16 cellular contexts compared by ENCODE assay signal in the genomic region with DNA sequence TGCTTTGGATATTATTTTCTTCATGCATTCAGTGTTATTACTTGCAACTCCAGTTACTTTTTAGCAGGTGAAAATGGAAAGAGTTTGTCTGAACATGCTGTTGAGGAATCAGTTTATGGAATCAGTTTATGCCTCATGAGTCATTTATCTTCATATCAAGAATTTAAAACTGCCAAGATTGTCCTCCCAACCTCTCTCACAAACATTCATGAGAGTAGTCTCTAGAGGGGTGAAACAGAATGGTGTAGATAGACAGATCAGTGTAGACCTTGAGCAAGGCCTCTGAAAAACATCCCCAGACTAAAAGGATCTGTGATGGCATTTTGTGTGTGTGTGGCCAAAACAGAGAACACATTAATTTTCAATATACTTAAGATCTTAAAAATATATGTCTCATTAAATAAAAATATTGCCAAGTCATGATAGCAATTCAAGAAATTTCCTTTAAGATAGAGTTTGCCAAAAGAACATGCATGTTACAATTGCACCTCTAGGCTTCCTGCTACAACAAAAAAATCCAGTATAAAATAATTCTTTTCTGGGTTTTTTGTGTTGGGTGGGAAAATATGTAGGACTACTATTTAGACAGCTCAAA. TPM values are rescaled to one million over a fixed set of nuclear protein-coding genes. Genes with fewer than 3 reads are reported as not detected.
DNase-seq lines count a peak whose midpoint lies in the region; ATAC-seq and TF ChIP-seq lines count a peak whose summit lies in the region.
"Had no signal": no experiment of that assay in that cellular context is flagged by ENCODE, and none has a peak within 500 bp of the region (broad histone marks: within the 10 kb centered on the region; RNA-seq: fewer than 3 reads in every experiment).

No MANE protein-coding gene starts in this region.

- H3K9me2 ChIP-seq in PC-9 (ENCODE audit: insufficient read depth) = no peaks in the 10 kb centered on the region

- no peak overlapping the region for H4K5ac ChIP-seq in H9 (ENCODE audit: insufficient read length, low read depth, low read length)

- no peaks in the 10 kb centered on the region for H3K9me3 Mint-ChIP-seq in T-helper 1 cell treated with Interleukin-12 subunit alpha and Interleukin-12 subunit beta and Interleukin-4 antibody, amounts not matched to agents 30 μg/mL and 1 μg/mL, for 36 hours
- H3K9me3 Mint-ChIP-seq in osteocyte (ENCODE audit: unreplicated experiment) (no peaks in the 10 kb centered on the region), H9 (no peaks in the 10 kb centered on the region; a peak in 1 of 5 replicates)

- no TSS peak for BruUV-seq in PC-9 (replicated peaks; lab: Mats Ljungman, UMichigan)

- H2BK15ac ChIP-seq in H9 (ENCODE audit: low read depth, low read length) = no peak overlapping the region

- TF ChIP-seq CTCF in PC-9 (conservative IDR thresholded peaks at IDR 0.05) (no peak), coronary artery (IDR thresholded peaks at IDR 0.05) (no peak), osteocyte (IDR thresholded peaks at IDR 0.05) (no peak), H9 (conservative IDR thresholded peaks at IDR 0.05) (no peak)

- no peak for ATAC-seq in HG03159 (IDR thresholded peaks at IDR 0.05; ENCODE audit: unreplicated experiment)
- no peak for ATAC-seq in aorta (ENCODE audit: low FRiP score)
- ATAC-seq: gastrocnemius medialis, left colon had no signal

- H3K4me1 ChIP-seq in PC-9 (replicated peaks; ENCODE audit: insufficient read depth) (peaks cover 15% of the 10 kb centered on the region), H9 (ENCODE audit: insufficient read depth, low read length) (no peaks in the 10 kb centered on the region; the same call in 1 of the 2 replicates), aorta (ENCODE audit: control insufficient read depth in 1 of 2, insufficient read depth in 2 of 2, low read length in 2 of 2) (peaks cover 0 to 3% of the 10 kb centered on the region in 2 donors)

- peaks cover 35% of the 10 kb centered on the region for H3K36me3 Mint-ChIP-seq in T-helper 1 cell treated with Interleukin-12 subunit alpha and Interleukin-12 subunit beta and Interleukin-4 antibody, amounts not matched to agents 30 μg/mL and 1 μg/mL, for 36 hours (ENCODE audit: low read depth)
- peaks cover 40% of the 10 kb centered on the region for H3K36me3 Mint-ChIP-seq in osteocyte (ENCODE audit: unreplicated experiment)
- H3K36me3 Mint-ChIP-seq in H9 (ENCODE audit: insufficient read depth in 1 of 3, low read depth in 3 of 3) = no peaks in the 10 kb centered on the region

- POLR2A ChIA-PET in PC-9 (lab: Charles Lee; ENCODE audit: unreplicated experiment) = no interaction called here

- peak overlapping the region; percentile 31 for H3K4me3 Mint-ChIP-seq in T-helper 1 cell treated with Interleukin-12 subunit alpha and Interleukin-12 subunit beta and Interleukin-4 antibody, amounts not matched to agents 30 μg/mL and 1 μg/mL, for 36 hours
- H3K4me3 Mint-ChIP-seq in osteocyte (ENCODE audit: unreplicated experiment) = peak overlapping the region; percentile 4
- H3K4me3 Mint-ChIP-seq in H9 = no peak overlapping the region

- H3K9me3 ChIP-seq in PC-9 (ENCODE audit: insufficient read depth, low read depth) (peaks cover 6% of the 10 kb centered on the region; the same call in 1 of the 2 replicates), H9 (ENCODE audit: control insufficient read depth, low read depth, low read length) (no peaks in the 10 kb centered on the region), aorta (ENCODE audit: control insufficient read depth, low read length) (no peaks in the 10 kb centered on the region)
- H3K9me3 ChIP-seq: gastrocnemius medialis, stomach had no signal

- DNase-seq in T-helper 1 cell = no peak
- DNase-seq in PC-9 = no peak
- no peak for DNase-seq in coronary artery (ENCODE audit: low spot score)
- DNase-seq in osteocyte (ENCODE audit: extremely low spot score, unreplicated experiment) = no peak
- no peak for DNase-seq in H9
- no peak for DNase-seq in aorta
- DNase-seq: ACHN, DMS79, gastrocnemius medialis, left colon, NCI-H1417, NCI-H774, nucleus accumbens, stomach had no signal

- H3K27ac ChIP-seq in PC-9 (peak overlapping the region; percentile 32; the same call in 1 of the 2 replicates), coronary artery (peak overlapping the region in 1 of 2 donors; percentile 17), H9 (ENCODE audit: insufficient read length, low read depth, low read length) (no peak overlapping the region), aorta (ENCODE audit: low read depth in 1 of 2, low read length in 2 of 2) (no peak overlapping the region)
- H3K27ac ChIP-seq: gastrocnemius medialis had no signal

- H3K27me3 Mint-ChIP-seq in T-helper 1 cell treated with Interleukin-12 subunit alpha and Interleukin-12 subunit beta and Interleukin-4 antibody, amounts not matched to agents 30 μg/mL and 1 μg/mL, for 36 hours (ENCODE audit: low read depth) = no peaks in the 10 kb centered on the region
- H3K27me3 Mint-ChIP-seq in osteocyte (ENCODE audit: unreplicated experiment) (no peaks in the 10 kb centered on the region), H9 (ENCODE audit: low read depth) (no peaks in the 10 kb centered on the region)

- H3K4me3 ChIP-seq in PC-9 (no peak overlapping the region), coronary artery (peak overlapping the region; percentile 51), aorta (ENCODE audit: low read length in 2 of 2) (peak overlapping the region in 1 of 2 donors; percentile 26)
- H3K4me3 ChIP-seq: gastrocnemius medialis, stomach had no signal

- no peak overlapping the region for H4K91ac ChIP-seq in H9 (ENCODE audit: insufficient read length, low read depth, low read length)

- H3K27me3 ChIP-seq in PC-9 (ENCODE audit: insufficient read depth, low read depth) (no peaks in the 10 kb centered on the region), H9 (ENCODE audit: insufficient read depth, low read length) (no peaks in the 10 kb centered on the region), aorta (ENCODE audit: control insufficient read depth in 1 of 2, insufficient read depth in 2 of 2, low read length in 1 of 2) (no peaks in the 10 kb centered on the region)
- H3K27me3 ChIP-seq: gastrocnemius medialis, stomach had no signal

- peaks cover 53% of the 10 kb centered on the region for H3K4me1 Mint-ChIP-seq in T-helper 1 cell treated with Interleukin-12 subunit alpha and Interleukin-12 subunit beta and Interleukin-4 antibody, amounts not matched to agents 30 μg/mL and 1 μg/mL, for 36 hours (ENCODE audit: low read depth)
- H3K4me1 Mint-ChIP-seq in osteocyte (ENCODE audit: unreplicated experiment) = peaks cover 54% of the 10 kb centered on the region
- H3K4me1 Mint-ChIP-seq in H9 = peaks cover 44 to 47% of the 10 kb centered on the region in 2 experiments

- no peak overlapping the region for H2BK5ac ChIP-seq in H9 (ENCODE audit: insufficient read length, low read length)

- H3K79me2 ChIP-seq in PC-9 (ENCODE audit: low read depth) (peaks cover 15% of the 10 kb centered on the region; the same call in 1 of the 2 replicates), H9 (ENCODE audit: insufficient read depth, low read length) (no peaks in the 10 kb centered on the region)

- no peak overlapping the region for H2BK12ac ChIP-seq in H9 (ENCODE audit: insufficient read length, low read depth, low read length)

- H3K23me2 ChIP-seq in H9 (ENCODE audit: insufficient read length, low read depth, low read length, poor library complexity, severe bottlenecking) = no peaks in the 10 kb centered on the region

- no peak overlapping the region for H3K23ac ChIP-seq in H9 (ENCODE audit: insufficient read length, low read depth, low read length)

- no peak overlapping the region for H3T11ph ChIP-seq in H9 (ENCODE audit: low read length)

- H2AFZ ChIP-seq in PC-9 (no peak overlapping the region), H9 (ENCODE audit: low read length) (no peak overlapping the region)

- no peak overlapping the region for H3K56ac ChIP-seq in H9 (ENCODE audit: insufficient read length, low read depth, low read length)

- no peak overlapping the region for H3K4ac ChIP-seq in H9 (ENCODE audit: low read depth, low read length)

- H4K8ac ChIP-seq in H9 (replicated peaks; ENCODE audit: insufficient read length, low read depth, low read length) = no peak overlapping the region

- CTCF ChIA-PET in PC-9 (lab: Charles Lee) = no interaction called here

- no peak overlapping the region for H2BK20ac ChIP-seq in H9 (ENCODE audit: low read depth, low read length, poor library complexity, severe bottlenecking)

- H3K4me2 ChIP-seq in PC-9 (no peak overlapping the region; the same call in 1 of the 2 replicates), H9 (ENCODE audit: insufficient read depth, insufficient read length, low read length) (no peak overlapping the region)

- no peaks in the 10 kb centered on the region for H3K79me1 ChIP-seq in H9 (ENCODE audit: insufficient read depth, low read depth, low read length, poor library complexity, severe bottlenecking)

- H2BK120ac ChIP-seq in H9 (ENCODE audit: low read depth, low read length, poor library complexity, severe bottlenecking) = no peak overlapping the region

- intact Hi-C loops in PC-9 (cut with micrococcal nuclease; ENCODE audit: unreplicated experiment) = loop anchor here (10.0 kb wide), 1 partner anchor 1012 kb away; a partner anchor contains a TSS
- intact Hi-C loops in aorta (cut with DNase I) = no loop called here

- H3K36me3 ChIP-seq in PC-9 (ENCODE audit: low read depth) = 0 out of 2 replicates have a peak, but pooled peaks cover 3% of the 10 kb centered on the region
- H3K36me3 ChIP-seq in aorta (ENCODE audit: control insufficient read depth in 1 of 2, insufficient read depth in 2 of 2, low read length in 1 of 2) = peaks cover 1 to 2% of the 10 kb centered on the region in 2 donors

- no peak overlapping the region for H3K14ac ChIP-seq in H9 (ENCODE audit: insufficient read depth, low read length)

- no peak overlapping the region for H3K9ac ChIP-seq in H9 (ENCODE audit: extremely low read depth, insufficient read length, low read length)

- H4K20me1 ChIP-seq in PC-9 (ENCODE audit: insufficient read depth) (no peaks in the 10 kb centered on the region), H9 (ENCODE audit: control insufficient read depth, insufficient read depth, insufficient read length) (no peaks in the 10 kb centered on the region)

- no peak overlapping the region for H2AK5ac ChIP-seq in H9 (ENCODE audit: insufficient read length, low read length)

- H3K18ac ChIP-seq in H9 (ENCODE audit: insufficient read length, low read depth, low read length) = no peak overlapping the region

- H3F3A ChIP-seq in PC-9 (ENCODE audit: insufficient read depth, low read depth) = peaks cover 6% of the 10 kb centered on the region; the same call in 1 of the 2 replicates

- H3K27ac Mint-ChIP-seq in T-helper 1 cell treated with Interleukin-12 subunit alpha and Interleukin-12 subunit beta and Interleukin-4 antibody, amounts not matched to agents 30 μg/mL and 1 μg/mL, for 36 hours = no peak overlapping the region
- H3K27ac Mint-ChIP-seq in osteocyte (ENCODE audit: unreplicated experiment) = peak overlapping the region; percentile 31
- no peak overlapping the region for H3K27ac Mint-ChIP-seq in H9

RNA-seq across cellular contexts. Expression of a gene that starts 5.0 kb away (rescaled TPM):
- 653 and 753 TPM in 2 replicates for total RNA-seq in PC-9 (2021)
- 193 and 237 TPM in 2 replicates for total RNA-seq in osteocyte
- 3.5 and 3.6 TPM in 2 replicates for total RNA-seq in H9 (2021)
- total RNA-seq in aorta = 100 to 1,000 TPM; 378 to 546 TPM
- 100 to 1,000 TPM; 504 to 788 TPM for polyA plus RNA-seq in aorta

Comparison
In these comparisons a context has a peak if more than half of its experiments do, and no peak if none do; other contexts are left out.
1. H3K4me3 Mint-ChIP-seq: peak in T-helper 1 cell treated with Interleukin-12 subunit alpha and Interleukin-12 subunit beta and Interleukin-4 antibody, amounts not matched to agents 30 μg/mL and 1 μg/mL, for 36 hours (single experiment) and osteocyte (single experiment); none in H9 (0 of 2).
2. RNA of a gene that starts 5.0 kb away (total RNA-seq): 653 to 753 TPM in PC-9, 378 to 546 TPM in aorta and 193 to 237 TPM in osteocyte; 3.5 to 3.6 TPM in H9; every median in the first group is over 10 times any median in the second.